28 cellular contexts compared by ENCODE assay signal in the genomic region with DNA sequence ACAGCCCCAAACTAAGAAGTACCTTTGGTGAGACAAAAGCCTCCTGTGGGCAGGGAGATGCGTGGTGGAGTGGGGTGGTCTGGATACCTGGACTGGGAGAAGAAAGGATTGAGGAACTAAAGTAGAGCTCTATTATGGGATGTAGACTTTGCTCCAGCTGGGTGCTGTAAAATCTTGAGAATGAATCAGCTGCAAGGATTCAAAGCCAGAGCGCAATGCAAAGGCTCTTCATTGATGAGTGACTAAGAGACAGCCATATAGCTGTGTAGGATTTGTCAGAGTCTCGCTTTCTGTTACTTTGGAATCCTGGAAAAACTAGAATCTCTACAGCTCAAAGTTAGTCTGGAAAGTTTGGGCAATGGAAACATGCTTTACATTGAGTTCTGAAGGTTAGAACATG.
"Had no signal": no experiment of that assay in that cellular context is flagged by ENCODE, and none has a peak within 500 bp of the region (broad histone marks: within the 10 kb centered on the region; RNA-seq: fewer than 3 reads in every experiment).

No MANE protein-coding gene starts in this region.

- H3K36me3 ChIP-seq: left lung, lower lobe of right lung, neural progenitor cell, neutrophil, right atrium auricular region, right lobe of liver, tibial nerve had no signal

- H3K27me3 ChIP-seq: left lung, neural progenitor cell, neutrophil, right atrium auricular region, right lobe of liver, tibial nerve, uterus had no signal

- DNase-seq: hypothalamus; immature natural killer cell; kidney; left colon; left lung; lower lobe of right lung; mammary epithelial cell; mesenchymal stem cell; natural killer cell; nephron progenitor cell; occipital lobe; psoas muscle; right lobe of liver; stimulated activated CD4-positive, alpha-beta T cell treated with anti-CD3 and anti-CD28 coated beads, Interleukin-1b, Interleukin-23, amount 100 ng/mL, for 48 hours; stimulated activated CD4-positive, alpha-beta T cell treated with anti-CD3 and anti-CD28 coated beads, Interleukin-2, amount 100 ng/mL, for 48 hours; stimulated activated CD4-positive, alpha-beta T cell treated with anti-CD3 and anti-CD28 coated beads, Interleukin-4, amount 100 ng/mL, for 4 hours; stimulated activated CD8-positive, alpha-beta memory T cell treated with anti-CD3 and anti-CD28 coated beads, Interleukin-4, amount 100 ng/mL, for 48 hours; stimulated activated naive CD4-positive, alpha-beta T cell treated with Interleukin-2 at 50 U/mL for 16 hours; stimulated activated naive CD8-positive, alpha-beta T cell treated with anti-CD3 and anti-CD28 coated beads, Interleukin-15, amount 100 ng/mL, for 72 hours; substantia nigra; uterus had no signal

- H3K27ac ChIP-seq: left lung, lower lobe of right lung, neural progenitor cell, neutrophil, parathyroid adenoma, psoas muscle, right atrium auricular region, right lobe of liver, tibial nerve, uterus had no signal

- H3K9me3 ChIP-seq: left lung, lower lobe of right lung, neutrophil, psoas muscle, right atrium auricular region, right lobe of liver, tibial nerve, uterus had no signal

- H3K4me1 ChIP-seq: lower lobe of right lung, parathyroid adenoma, psoas muscle, right atrium auricular region, right lobe of liver, tibial nerve, uterus had no signal

- H3K4me3 ChIP-seq: left lung, lower lobe of right lung, neural progenitor cell, psoas muscle, right atrium auricular region, right lobe of liver, smooth muscle cell, tibial nerve, uterus had no signal

- FAIRE-seq: islet of Langerhans, kidney had no signal
